In genomic region chr11:62786318-62787004, GRCh38 we compare ENCODE assay signal across 1 cellular context.
TF ChIP-seq lines count a peak whose summit lies in the region.

No MANE protein-coding gene starts in this region.

TF ChIP-seq in HepG2, 621 proteins besides CTCF, POLR2A, EP300 and RAD21 (continued from another document and continues in another):
- TF ChIP-seq AHDC1 (CRISPR knock-in tag; IDR thresholded peaks at IDR 0.05; ENCODE audit: borderline replicate concordance): no peak
- TF ChIP-seq TMF1 (CRISPR knock-in tag; IDR thresholded peaks at IDR 0.05; ENCODE audit: low read depth): no peak
- no peak for TF ChIP-seq KLF13 (CRISPR knock-in tag; IDR thresholded peaks at IDR 0.05)
- no peak for TF ChIP-seq CREBL2 (CRISPR knock-in tag; IDR thresholded peaks at IDR 0.05; ENCODE audit: borderline replicate concordance)
- TF ChIP-seq ZFP36L2 (CRISPR knock-in tag; IDR thresholded peaks at IDR 0.05): no peak
- TF ChIP-seq, protein P1, sequence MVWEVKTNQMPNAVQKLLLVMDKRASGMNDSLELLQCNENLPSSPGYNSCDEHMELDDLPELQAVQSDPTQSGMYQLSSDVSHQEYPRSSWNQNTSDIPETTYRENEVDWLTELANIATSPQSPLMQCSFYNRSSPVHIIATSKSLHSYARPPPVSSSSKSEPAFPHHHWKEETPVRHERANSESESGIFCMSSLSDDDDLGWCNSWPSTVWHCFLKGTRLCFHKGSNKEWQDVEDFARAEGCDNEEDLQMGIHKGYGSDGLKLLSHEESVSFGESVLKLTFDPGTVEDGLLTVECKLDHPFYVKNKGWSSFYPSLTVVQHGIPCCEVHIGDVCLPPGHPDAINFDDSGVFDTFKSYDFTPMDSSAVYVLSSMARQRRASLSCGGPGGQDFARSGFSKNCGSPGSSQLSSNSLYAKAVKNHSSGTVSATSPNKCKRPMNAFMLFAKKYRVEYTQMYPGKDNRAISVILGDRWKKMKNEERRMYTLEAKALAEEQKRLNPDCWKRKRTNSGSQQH (CRISPR knock-in tag; IDR thresholded peaks at IDR 0.05; ENCODE audit: low read depth): peak; percentile 64; the same call in 1 of the 2 replicates
- TF ChIP-seq FOXK1 (CRISPR knock-in tag; IDR thresholded peaks at IDR 0.05; ENCODE audit: borderline replicate concordance, low read depth): no peak
- TF ChIP-seq ZNF329 (CRISPR knock-in tag; IDR thresholded peaks at IDR 0.05; ENCODE audit: low read depth): no peak
- TF ChIP-seq, protein P2, sequence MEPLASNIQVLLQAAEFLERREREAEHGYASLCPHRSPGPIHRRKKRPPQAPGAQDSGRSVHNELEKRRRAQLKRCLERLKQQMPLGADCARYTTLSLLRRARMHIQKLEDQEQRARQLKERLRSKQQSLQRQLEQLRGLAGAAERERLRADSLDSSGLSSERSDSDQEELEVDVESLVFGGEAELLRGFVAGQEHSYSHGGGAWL (CRISPR knock-in tag; IDR thresholded peaks at IDR 0.05): no peak
- TF ChIP-seq TCF7L2 (IDR thresholded peaks at IDR 0.05; ENCODE audit: low read depth, low read length): no peak
- TF ChIP-seq HMGA1 (CRISPR knock-in tag; conservative IDR thresholded peaks at IDR 0.05): no peak
- TF ChIP-seq GRHL1 (CRISPR knock-in tag; conservative IDR thresholded peaks at IDR 0.05): no peak
- peak; percentile 36; the same call in 1 of the 2 replicates for TF ChIP-seq BCL6 (CRISPR knock-in tag; IDR thresholded peaks at IDR 0.05)
- no peak for TF ChIP-seq ZBTB2 (CRISPR knock-in tag; IDR thresholded peaks at IDR 0.05; ENCODE audit: low read depth)
- TF ChIP-seq ZNF138 (CRISPR knock-in tag; IDR thresholded peaks at IDR 0.05; ENCODE audit: low read depth): 0 out of 2 replicates have a peak, but pooled peaks have one; percentile 52
- TF ChIP-seq HIC2 (CRISPR knock-in tag; IDR thresholded peaks at IDR 0.05; ENCODE audit: low read depth): no peak
- no peak; the same call in 1 of the 2 replicates for TF ChIP-seq ATF7-NPFF (CRISPR knock-in tag; IDR thresholded peaks at IDR 0.05; ENCODE audit: low read depth)
- TF ChIP-seq ZNF331 (CRISPR knock-in tag; IDR thresholded peaks at IDR 0.05): peak; percentile 68; the same call in 1 of the 2 replicates
- no peak for TF ChIP-seq ZNF501 (CRISPR knock-in tag; IDR thresholded peaks at IDR 0.05)
- TF ChIP-seq TRIM24 (CRISPR knock-in tag; IDR thresholded peaks at IDR 0.05): no peak
- TF ChIP-seq ZNF850 (CRISPR knock-in tag; conservative IDR thresholded peaks at IDR 0.05): no peak
- no peak for TF ChIP-seq KLF6 (CRISPR knock-in tag; IDR thresholded peaks at IDR 0.05)
- TF ChIP-seq, protein P3, sequence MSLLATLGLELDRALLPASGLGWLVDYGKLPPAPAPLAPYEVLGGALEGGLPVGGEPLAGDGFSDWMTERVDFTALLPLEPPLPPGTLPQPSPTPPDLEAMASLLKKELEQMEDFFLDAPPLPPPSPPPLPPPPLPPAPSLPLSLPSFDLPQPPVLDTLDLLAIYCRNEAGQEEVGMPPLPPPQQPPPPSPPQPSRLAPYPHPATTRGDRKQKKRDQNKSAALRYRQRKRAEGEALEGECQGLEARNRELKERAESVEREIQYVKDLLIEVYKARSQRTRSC (CRISPR knock-in tag; IDR thresholded peaks at IDR 0.05; ENCODE audit: low read depth): no peak
- TF ChIP-seq ETV5 (CRISPR knock-in tag; IDR thresholded peaks at IDR 0.05; ENCODE audit: borderline replicate concordance): no peak
- TF ChIP-seq NFKB2 (CRISPR knock-in tag; IDR thresholded peaks at IDR 0.05; ENCODE audit: borderline replicate concordance): no peak; the same call in 1 of the 2 replicates
- TF ChIP-seq XBP1 (CRISPR knock-in tag; IDR thresholded peaks at IDR 0.05): 0 out of 2 replicates have a peak, but pooled peaks have one; percentile 15
- TF ChIP-seq DNMT1 (CRISPR knock-in tag; IDR thresholded peaks at IDR 0.05): no peak
- no peak for TF ChIP-seq CHD4 (IDR thresholded peaks at IDR 0.05; ENCODE audit: borderline replicate concordance, low read length)
- TF ChIP-seq, protein P4, sequence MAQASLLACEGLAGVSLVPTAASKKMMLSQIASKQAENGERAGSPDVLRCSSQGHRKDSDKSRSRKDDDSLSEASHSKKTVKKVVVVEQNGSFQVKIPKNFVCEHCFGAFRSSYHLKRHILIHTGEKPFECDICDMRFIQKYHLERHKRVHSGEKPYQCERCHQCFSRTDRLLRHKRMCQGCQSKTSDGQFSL (CRISPR knock-in tag; IDR thresholded peaks at IDR 0.05): no peak
- TF ChIP-seq ATF3 (CRISPR knock-in tag; IDR thresholded peaks at IDR 0.05): no peak
- 0 out of 2 replicates have a peak, but pooled peaks have one; percentile 9 for TF ChIP-seq ZNF160 (CRISPR knock-in tag; IDR thresholded peaks at IDR 0.05)
- no peak for TF ChIP-seq REPIN1 (CRISPR knock-in tag; IDR thresholded peaks at IDR 0.05; ENCODE audit: borderline replicate concordance, low read depth)
- TF ChIP-seq TEAD3 (CRISPR knock-in tag; optimal IDR thresholded peaks at IDR 0.05; ENCODE audit: borderline replicate concordance): peak; percentile 11
- TF ChIP-seq ATAD3A (CRISPR knock-in tag; IDR thresholded peaks at IDR 0.05): no peak
- no peak for TF ChIP-seq ZNF609 (CRISPR knock-in tag; IDR thresholded peaks at IDR 0.05; ENCODE audit: borderline replicate concordance)
- TF ChIP-seq SUZ12 (IDR thresholded peaks at IDR 0.05; ENCODE audit: low read depth, low read length): no peak
- TF ChIP-seq ZNF24 (IDR thresholded peaks at IDR 0.05): no peak
- peak; percentile 21 for TF ChIP-seq TAF15 (IDR thresholded peaks at IDR 0.05; ENCODE audit: low read depth, low read length, poor library complexity, severe bottlenecking)
